ENCODE assay signal across 8 cellular contexts in genomic region chr19:40444181-40445005, GRCh38. TPM values are rescaled to one million over a fixed set of nuclear protein-coding genes. Genes with fewer than 3 reads are reported as not detected.
A peak's percentile ranks its signal among the peaks of the same experiment; 100 is the strongest.
DNase-seq lines count a peak whose midpoint lies in the region; ATAC-seq and TF ChIP-seq lines count a peak whose summit lies in the region.

Gene SERTAD3 (minus strand): TSS chr19:40444335. CDS start chr19:40442080, 2,255 bp downstream.

- peaks cover 37% of the 10 kb centered on the region for H3K36me3 Mint-ChIP-seq in CD8-positive, alpha-beta T cell
- H3K36me3 Mint-ChIP-seq in activated CD4-positive, alpha-beta memory T cell treated with anti-CD3 and anti-CD28 coated beads for 36 hours: peaks cover 5% of the 10 kb centered on the region

- H3K4me1 ChIP-seq in CD8-positive, alpha-beta T cell (ENCODE audit: insufficient read depth, low read length): peaks cover 15% of the 10 kb centered on the region
- peaks cover 10% of the 10 kb centered on the region in 2 donors for H3K4me1 ChIP-seq in duodenal mucosa (ENCODE audit: control insufficient read depth in 1 of 2, insufficient read depth in 2 of 2, low read length in 2 of 2)
- H3K4me1 ChIP-seq in lower lobe of right lung: peaks cover 29% of the 10 kb centered on the region

- H3K4me3 ChIP-seq in CD8-positive, alpha-beta T cell (ENCODE audit: low read depth, low read length): peak within 1 kb of the TSS; percentile 82
- peak within 1 kb of the TSS; percentile 86 to 96 for H3K4me3 ChIP-seq in duodenal mucosa (ENCODE audit: low read depth in 1 of 2, low read length in 2 of 2)
- H3K4me3 ChIP-seq in lower lobe of right lung: peak within 1 kb of the TSS; percentile 63

- H3K9me3 ChIP-seq in CD8-positive, alpha-beta T cell (ENCODE audit: low read length): no peaks in the 10 kb centered on the region
- H3K9me3 ChIP-seq in duodenal mucosa (ENCODE audit: control insufficient read depth in 1 of 2, low read length in 2 of 2) (no peaks in the 10 kb centered on the region), lower lobe of right lung (no peaks in the 10 kb centered on the region)

- intact Hi-C loops in CD8-positive, alpha-beta T cell (cut with DNase I, micrococcal nuclease): loop anchor here (1.0 to 5.0 kb wide), 14 partner anchors 19 to 1102 kb away; partner anchors contain the start of genes BLVRB (in 2 of the 2), C19orf47 (in 2 of the 2), PLD3 (in 2 of the 2) and SERTAD1 (in 2 of the 2)
- intact Hi-C loops in activated CD4-positive, alpha-beta memory T cell treated with anti-CD3 and anti-CD28 coated beads for 36 hours (cut with micrococcal nuclease): loop anchor here (1.0 kb wide), 3 partner anchors 21 to 161 kb away; partner anchors contain the start of gene BLVRB
- intact Hi-C loops in lower lobe of right lung (cut with DNase I): no loop called here

- CTCF ChIA-PET in CD8-positive, alpha-beta T cell (lab: Charles Lee): interaction anchor here (0.7 to 4.4 kb wide), 6 partner anchors 20 to 139 kb away, joined by 3 to 26 read pairs (median 4); no protein-coding TSS in a partner anchor
- CTCF ChIA-PET in activated CD4-positive, alpha-beta memory T cell treated with anti-CD3 and anti-CD28 coated beads for 36 hours (lab: Charles Lee): interaction anchor here (1.0 to 4.0 kb wide), 4 partner anchors 21 to 24 kb away, joined by 3 to 32 read pairs (median 11); partner anchors contain the start of genes BLVRB and SPTBN4

- H3K27ac ChIP-seq in CD8-positive, alpha-beta T cell (ENCODE audit: low read depth, low read length): peak within 1 kb of the TSS; percentile 74
- H3K27ac ChIP-seq in duodenal mucosa (ENCODE audit: low read depth, low read length) (peak within 1 kb of the TSS; percentile 92), lower lobe of right lung (peak within 1 kb of the TSS; percentile 84)

- POLR2A ChIA-PET in CD8-positive, alpha-beta T cell (lab: Charles Lee): interaction anchor here (0.7 to 3.3 kb wide), 6 partner anchors 18 to 333 kb away, joined by 3 to 31 read pairs (median 6); partner anchors contain the start of genes RAB4B and SERTAD1
- POLR2A ChIA-PET in activated CD4-positive, alpha-beta memory T cell treated with anti-CD3 and anti-CD28 coated beads for 36 hours (lab: Charles Lee): interaction anchor here (0.6 to 3.2 kb wide), 5 partner anchors 11 to 168 kb away, joined by 3 to 25 read pairs (median 10); partner anchors contain the start of genes BLVRB and SERTAD1

- peaks cover 10% of the 10 kb centered on the region for H3K36me3 ChIP-seq in CD8-positive, alpha-beta T cell (ENCODE audit: insufficient read depth, low read length)
- H3K36me3 ChIP-seq in duodenal mucosa (ENCODE audit: control insufficient read depth in 1 of 2, insufficient read depth in 2 of 2, low read length in 2 of 2) (peaks cover 20 to 27% of the 10 kb centered on the region in 2 donors), lower lobe of right lung (peaks cover 51% of the 10 kb centered on the region)

- H3K4me3 Mint-ChIP-seq in CD8-positive, alpha-beta T cell: peak within 1 kb of the TSS; percentile 99
- H3K4me3 Mint-ChIP-seq in activated CD4-positive, alpha-beta memory T cell treated with anti-CD3 and anti-CD28 coated beads for 36 hours: peak within 1 kb of the TSS; percentile 97

- peak; percentile 93 to 98 (median 96) for DNase-seq in CD8-positive, alpha-beta T cell
- peak; percentile 93 for DNase-seq in NCI-H82 treated with DMSO at 0.1 percent for 48 hours (lab: John Stamatoyannopoulos, UW; ENCODE audit: unreplicated experiment)
- peak; percentile 97 for DNase-seq in activated CD4-positive, alpha-beta memory T cell treated with anti-CD3 and anti-CD28 coated beads for 36 hours
- peak; percentile 99 for DNase-seq in lower lobe of right lung
- DNase-seq in stimulated activated CD4-positive, alpha-beta T cell treated with anti-CD3 and anti-CD28 coated beads, TNF-alpha, amount 100 ng/mL, for 24 hours (ENCODE audit: low read depth in 3 of 3): peak; percentile 92 to 97 (median 94)

- H3K27me3 Mint-ChIP-seq in CD8-positive, alpha-beta T cell (ENCODE audit: low read depth): no peaks in the 10 kb centered on the region
- no peaks in the 10 kb centered on the region for H3K27me3 Mint-ChIP-seq in activated CD4-positive, alpha-beta memory T cell treated with anti-CD3 and anti-CD28 coated beads for 36 hours

- no peak for TF ChIP-seq CTCF in CD8-positive, alpha-beta T cell (IDR thresholded peaks at IDR 0.05)
- TF ChIP-seq CTCF in lower lobe of right lung (IDR thresholded peaks at IDR 0.05): peak; percentile 16

- ATAC-seq in CD8-positive, alpha-beta T cell: peak; percentile 69
- ATAC-seq in GM19452 (IDR thresholded peaks at IDR 0.05; ENCODE audit: unreplicated experiment) (peak; percentile 65), HG03575 (IDR thresholded peaks at IDR 0.05; ENCODE audit: extremely low read depth, insufficient number of reproducible peaks, low FRiP score, unreplicated experiment) (peak; percentile 38), lower lobe of right lung (peak; percentile 93 to 95)

- no peaks in the 10 kb centered on the region for H3K27me3 ChIP-seq in CD8-positive, alpha-beta T cell (ENCODE audit: insufficient read depth, low read length)
- no peaks in the 10 kb centered on the region for H3K27me3 ChIP-seq in duodenal mucosa (ENCODE audit: control insufficient read depth in 1 of 2, insufficient read depth in 2 of 2, low read length in 2 of 2)
- no peaks in the 10 kb centered on the region for H3K27me3 ChIP-seq in lower lobe of right lung (ENCODE audit: low read depth)

- H3K27ac Mint-ChIP-seq in CD8-positive, alpha-beta T cell: peak within 1 kb of the TSS; percentile 96
- peak within 1 kb of the TSS; percentile 92 for H3K27ac Mint-ChIP-seq in activated CD4-positive, alpha-beta memory T cell treated with anti-CD3 and anti-CD28 coated beads for 36 hours

- H3K9ac ChIP-seq in duodenal mucosa (ENCODE audit: low read depth in 1 of 2, low read length in 2 of 2): peak within 1 kb of the TSS; percentile 84 to 99

- peaks cover 23% of the 10 kb centered on the region for H3K4me1 Mint-ChIP-seq in CD8-positive, alpha-beta T cell (ENCODE audit: low read depth)
- peaks cover 14% of the 10 kb centered on the region for H3K4me1 Mint-ChIP-seq in activated CD4-positive, alpha-beta memory T cell treated with anti-CD3 and anti-CD28 coated beads for 36 hours (ENCODE audit: low read depth)

- no peaks in the 10 kb centered on the region for H3K9me3 Mint-ChIP-seq in CD8-positive, alpha-beta T cell
- H3K9me3 Mint-ChIP-seq in activated CD4-positive, alpha-beta memory T cell treated with anti-CD3 and anti-CD28 coated beads for 36 hours: no peaks in the 10 kb centered on the region

RNA-seq across cellular contexts. Expression of gene SERTAD3, which starts in this region (rescaled TPM):
- 10 to 100 TPM; 27.9 to 33.4 TPM for total RNA-seq in CD8-positive, alpha-beta T cell
- total RNA-seq in activated CD4-positive, alpha-beta memory T cell treated with anti-CD3 and anti-CD28 coated beads for 36 hours: 10 to 100 TPM; 12.1 to 13.1 TPM
- total RNA-seq in lower lobe of right lung: 30.7 TPM

Comparison
In these comparisons a context has a peak if more than half of its experiments do, and no peak if none do; other contexts are left out.
1. Peak in every context shown above with its lines: DNase-seq, ATAC-seq, H3K4me3 ChIP-seq and H3K27ac ChIP-seq.
2. ATAC-seq: peak in every context shown above with its lines; median percentile 94 in lower lobe of right lung; 69 in CD8-positive, alpha-beta T cell; 65 in GM19452; 38 in HG03575.